10 cellular contexts compared by ENCODE assay signal in the genomic region with DNA sequence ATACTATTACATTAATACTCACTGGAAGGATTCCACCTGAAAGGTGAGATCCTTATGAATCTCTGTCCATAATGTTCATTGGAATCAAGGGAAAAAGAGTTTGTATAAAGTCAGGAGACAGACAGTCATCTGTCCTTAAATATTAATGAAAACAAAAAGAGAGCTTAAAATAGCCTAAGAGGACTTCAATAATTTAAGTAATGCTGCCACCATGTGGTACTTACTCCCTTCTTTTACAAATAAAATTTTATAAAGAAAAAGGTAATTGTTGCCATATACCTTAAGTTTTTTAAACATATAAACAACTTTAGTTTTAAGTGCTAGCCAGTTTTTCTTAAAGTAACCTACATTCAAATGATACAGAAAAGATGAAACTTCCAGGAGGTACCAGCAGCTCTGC. TPM values are rescaled to one million over a fixed set of nuclear protein-coding genes. Genes with fewer than 3 reads are reported as not detected.
DNase-seq lines count a peak whose midpoint lies in the region; ATAC-seq and TF ChIP-seq lines count a peak whose summit lies in the region.
"Had no signal": no experiment of that assay in that cellular context is flagged by ENCODE, and none has a peak within 500 bp of the region (broad histone marks: within the 10 kb centered on the region; RNA-seq: fewer than 3 reads in every experiment).

No MANE protein-coding gene starts in this region.

- H3K4me3 ChIP-seq in dorsolateral prefrontal cortex: no peak overlapping the region
- H3K4me3 ChIP-seq in psoas muscle: no peak overlapping the region

- no peaks in the 10 kb centered on the region for H3K9me3 ChIP-seq in psoas muscle

- peaks cover 7% of the 10 kb centered on the region for H3K4me1 ChIP-seq in psoas muscle

- TF ChIP-seq CTCF in dorsolateral prefrontal cortex (IDR thresholded peaks at IDR 0.05 in 54 of 56, conservative IDR thresholded peaks at IDR 0.05 in 2 of 56; ENCODE audit: low read depth in 1 of 56, partially characterized antibody in 56 of 56) (peak in 55 of 56 donors; percentile 21 to 72 (median 47)), psoas muscle (IDR thresholded peaks at IDR 0.05) (peak; percentile 45)

- H3K27ac ChIP-seq in dorsolateral prefrontal cortex (no peak overlapping the region), psoas muscle (no peak overlapping the region)

- H3K36me3 ChIP-seq in psoas muscle (ENCODE audit: insufficient read depth in 1 of 2, low read depth in 1 of 2): peaks cover 0 to 50% of the 10 kb centered on the region in 2 donors

- H3K27me3 ChIP-seq in dorsolateral prefrontal cortex: no peaks in the 10 kb centered on the region
- H3K27me3 ChIP-seq in psoas muscle (ENCODE audit: insufficient read depth in 3 of 3, low read length in 2 of 3): no peaks in the 10 kb centered on the region

- intact Hi-C loops in dorsolateral prefrontal cortex (cut with DNase I) (no loop called here), psoas muscle (cut with DNase I) (no loop called here)

- ATAC-seq in psoas muscle (peak in 1 of 4 donors; percentile 43), GM21737 (IDR thresholded peaks at IDR 0.05; ENCODE audit: unreplicated experiment) (no peak)

- DNase-seq in NOMO-1 treated with DMSO at 0.1 percent for 48 hours (lab: John Stamatoyannopoulos, UW; ENCODE audit: unreplicated experiment) (peak; percentile 13), NOMO-1 treated with dmso at 0.1 percent for 144 hours (lab: John Stamatoyannopoulos, UW; ENCODE audit: unreplicated experiment) (no peak), NCI-H1694 (lab: John Stamatoyannopoulos, UW) (peak; percentile 42), dorsolateral prefrontal cortex (no peak), psoas muscle (no peak), NCI-H2196 (lab: John Stamatoyannopoulos, UW; ENCODE audit: unreplicated experiment) (no peak)
- DNase-seq in activated CD8-positive, alpha-beta memory T cell treated with anti-CD3 and anti-CD28 coated beads, Interleukin-2, amount 50 U/mL, for 4 hours: no peak
- DNase-seq: NCI-H226; stimulated activated CD4-positive, alpha-beta T cell treated with anti-CD3 and anti-CD28 coated beads, Interleukin-2, amount 100 ng/mL, for 48 hours had no signal

RNA-seq across cellular contexts. Expression of a gene that starts 5.1 kb away (rescaled TPM):
- total RNA-seq in dorsolateral prefrontal cortex: 10 to 100 TPM in 40 of 120 experiments, 1 to 10 TPM in 80; 5.4 to 16.1 (median 9.1) TPM
- 10 to 100 TPM in 2 of 4 donors, 1 to 10 TPM in 2; 6.2 to 13.0 (median 8.8) TPM for total RNA-seq in psoas muscle
- 10 to 100 TPM in 1 of 3 donors, 1 to 10 TPM in 2; 5.6 to 17.7 (median 7.6) TPM for polyA plus RNA-seq in psoas muscle

RNA-seq across cellular contexts. Expression of a gene that starts 43.2 kb away (rescaled TPM):
- total RNA-seq in dorsolateral prefrontal cortex: 10 to 100 TPM; 10.6 to 36.7 (median 24.2) TPM
- 10 to 100 TPM; 12.8 to 14.0 (median 13.5) TPM for total RNA-seq in psoas muscle
- 10 to 100 TPM; 18.8 to 24.6 (median 22.1) TPM for polyA plus RNA-seq in psoas muscle

Comparison
In these comparisons a context has a peak if more than half of its experiments do, and no peak if none do; other contexts are left out.
1. DNase-seq: peak in NOMO-1 treated with DMSO at 0.1 percent for 48 hours (single experiment) and NCI-H1694 (single experiment); none in NOMO-1 treated with dmso at 0.1 percent for 144 hours (single experiment), dorsolateral prefrontal cortex (0 of 10), psoas muscle (0 of 2), activated CD8-positive, alpha-beta memory T cell treated with anti-CD3 and anti-CD28 coated beads, Interleukin-2, amount 50 U/mL, for 4 hours (single experiment) and NCI-H2196 (single experiment).